Comparison of ENCODE assay signal across 21 cellular contexts in genomic region chr19:33150852-33151518, GRCh38. TPM values are rescaled to one million over a fixed set of nuclear protein-coding genes. Genes with fewer than 3 reads are reported as not detected.
DNase-seq lines count a peak whose midpoint lies in the region; ATAC-seq and TF ChIP-seq lines count a peak whose summit lies in the region.
"Had no signal": no experiment of that assay in that cellular context is flagged by ENCODE, and none has a peak within 500 bp of the region (broad histone marks: within the 10 kb centered on the region; RNA-seq: fewer than 3 reads in every experiment).

No MANE protein-coding gene starts in this region.

- no peaks in the 10 kb centered on the region for H3K27me3 Mint-ChIP-seq in Caco-2 (ENCODE audit: insufficient read depth, unreplicated experiment)
- no peaks in the 10 kb centered on the region for H3K27me3 Mint-ChIP-seq in mesothelial cell of epicardium (ENCODE audit: low read depth)
- H3K27me3 Mint-ChIP-seq: CD4-positive, alpha-beta T cell had no signal

- CTCF ChIA-PET in Caco-2 (lab: Charles Lee): interaction anchor here (0.7 kb wide), 2 partner anchors 25 to 33 kb away, joined by 3 to 4 read pairs; no protein-coding TSS in a partner anchor

- DNase-seq in Caco-2 (peak; percentile 51 to 55), NCI-H2029 (lab: John Stamatoyannopoulos, UW) (peak; percentile 49), SW480 (ENCODE audit: low spot score) (peak; percentile 49), mesothelial cell of epicardium (ENCODE audit: low spot score in 2 of 2, unreplicated experiment in 2 of 2) (no peak), amniotic stem cell (lab: John Stamatoyannopoulos, UW) (no peak), occipital lobe (lab: John Stamatoyannopoulos, UW) (no peak)
- DNase-seq: Calu3; CD4-positive, alpha-beta T cell; DMS79; HFFc6; KBM-7; NCI-H1105; NCI-H1694 treated with DMSO at 0.1 percent for 48 hours; NCI-H345; NCI-H524 treated with DMSO at 0.1 percent for 48 hours; NK-92 treated with Interleukin-12 subunit alpha and Interleukin-12 subunit beta, amount 100 ng/mL, for 24 hours; SIG-M5 had no signal

- H3K4me3 ChIP-seq in Caco-2 (ENCODE audit: low read depth, low read length): no peak overlapping the region

- H3K9me3 Mint-ChIP-seq in Caco-2 (ENCODE audit: unreplicated experiment): no peaks in the 10 kb centered on the region
- no peaks in the 10 kb centered on the region for H3K9me3 Mint-ChIP-seq in mesothelial cell of epicardium
- H3K9me3 Mint-ChIP-seq: CD4-positive, alpha-beta T cell; HFFc6 had no signal

- intact Hi-C loops in Caco-2 (cut with micrococcal nuclease; ENCODE audit: unreplicated experiment): no loop called here

- TF ChIP-seq CTCF in Caco-2 (IDR thresholded peaks at IDR 0.05; ENCODE audit: insufficient read depth in 1 of 2, low read depth in 1 of 2, low read length in 1 of 2, severe bottlenecking in 1 of 2, unreplicated experiment in 1 of 2): no peak
- TF ChIP-seq CTCF in mesothelial cell of epicardium (IDR thresholded peaks at IDR 0.05; ENCODE audit: unreplicated experiment): no peak

- ATAC-seq in GM19467 (IDR thresholded peaks at IDR 0.05; ENCODE audit: unreplicated experiment) (no peak), HG03354 (IDR thresholded peaks at IDR 0.05; ENCODE audit: poor library complexity, severe bottlenecking, unreplicated experiment) (no peak)

- POLR2A ChIA-PET in Caco-2 (lab: Charles Lee): interaction anchor here (0.6 kb wide), 1 partner anchor 26 kb away, joined by 3 read pairs; no protein-coding TSS in a partner anchor

- BruUV-seq in Caco-2 (replicated peaks; lab: Mats Ljungman, UMichigan): no TSS peak

- H3K4me3 Mint-ChIP-seq in Caco-2 (ENCODE audit: unreplicated experiment) (no peak overlapping the region), mesothelial cell of epicardium (no peak overlapping the region)
- H3K4me3 Mint-ChIP-seq: CD4-positive, alpha-beta T cell; HFFc6 had no signal

- H3K27ac Mint-ChIP-seq in Caco-2 (ENCODE audit: unreplicated experiment) (peak overlapping the region; percentile 60), mesothelial cell of epicardium (peak overlapping the region; percentile 18)
- H3K27ac Mint-ChIP-seq: CD4-positive, alpha-beta T cell; HFFc6 had no signal

- H3K4me1 Mint-ChIP-seq in Caco-2 (ENCODE audit: low read depth, unreplicated experiment) (peaks cover 19% of the 10 kb centered on the region), mesothelial cell of epicardium (peaks cover 2% of the 10 kb centered on the region)

- no peaks in the 10 kb centered on the region for H3K36me3 Mint-ChIP-seq in Caco-2 (ENCODE audit: insufficient read depth, unreplicated experiment)
- no peaks in the 10 kb centered on the region for H3K36me3 Mint-ChIP-seq in mesothelial cell of epicardium

- no peaks in the 10 kb centered on the region for H3K9me3 ChIP-seq in Caco-2

- H3K27me3 ChIP-seq in Caco-2 (replicated peaks; ENCODE audit: control insufficient read depth, insufficient read depth, low read length): no peaks in the 10 kb centered on the region

- peaks cover 9% of the 10 kb centered on the region; the same call in 1 of the 2 replicates for H3K4me1 ChIP-seq in Caco-2

- H3K36me3 ChIP-seq in Caco-2 (ENCODE audit: control insufficient read depth, insufficient read depth, low read length): no peaks in the 10 kb centered on the region

RNA-seq across cellular contexts. Expression of gene WDR88, which starts 19.1 kb away (rescaled TPM):
- 0.20 and 0.37 TPM in 2 replicates for total RNA-seq in Caco-2 (2022)
- not detected in 3 replicates for total RNA-seq in mesothelial cell of epicardium
- total RNA-seq in occipital lobe: 0.16 TPM
- total RNA-seq: Calu3; CD4-positive, alpha-beta T cell; HFFc6; RPMI7951; T-helper 1 cell treated with Interleukin-12 subunit alpha and Interleukin-12 subunit beta and Interleukin-4 antibody, amounts not matched to agents 30 ng/mL and 1 ng/mL, for 36 hours had no signal

RNA-seq across cellular contexts. Expression of gene LRP3, which starts 43.1 kb away (rescaled TPM):
- 21.3 and 22.8 TPM in 2 replicates for total RNA-seq in Caco-2 (2022)
- total RNA-seq in mesothelial cell of epicardium: 28.3 to 34.1 TPM (median 29.5 TPM) in 3 replicates
- total RNA-seq in occipital lobe: 96.2 TPM

Comparison
In these comparisons a context has a peak if more than half of its experiments do, and no peak if none do; other contexts are left out.
1. DNase-seq: peak in Caco-2 (2 of 2), NCI-H2029 (single experiment) and SW480 (single experiment); none in mesothelial cell of epicardium (0 of 2), amniotic stem cell (single experiment) and occipital lobe (single experiment).